In the genomic region with DNA sequence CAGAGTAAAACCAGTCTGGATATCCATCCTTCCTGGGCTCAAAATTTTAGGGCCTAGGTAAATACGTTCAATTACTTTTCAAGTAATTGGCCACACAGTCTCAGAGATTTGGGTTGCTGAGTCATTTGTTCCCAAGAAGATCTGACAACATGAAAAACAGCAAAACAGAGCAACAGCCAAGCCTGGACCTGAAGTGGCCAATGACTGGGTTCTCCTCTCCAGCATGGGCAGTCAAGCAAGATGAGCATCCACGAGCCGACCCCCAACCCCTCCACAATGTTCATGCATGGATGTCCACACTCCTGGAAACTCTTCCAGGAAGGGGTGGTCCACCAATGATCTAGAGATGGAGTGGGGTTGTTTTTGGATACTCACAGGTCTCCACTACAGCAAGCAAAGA, we compare ENCODE assay signal across 10 cellular contexts.
DNase-seq lines count a peak whose midpoint lies in the region; ATAC-seq, FAIRE-seq and TF ChIP-seq lines count a peak whose summit lies in the region.
"Had no signal": no experiment of that assay in that cellular context is flagged by ENCODE, and none has a peak within 500 bp of the region (broad histone marks: within the 10 kb centered on the region; RNA-seq: fewer than 3 reads in every experiment).

No MANE protein-coding gene starts in this region.

- no peak for FAIRE-seq in pancreas (lab: Jason Lieb, UNC)

- POLR2A ChIA-PET in CD4-positive, alpha-beta T cell (lab: Charles Lee): interaction anchor here (1.0 to 3.3 kb wide), 14 partner anchors 8 to 420 kb away, joined by 4 to 158 read pairs (median 14); a partner anchor contains a TSS

- H3K36me3 Mint-ChIP-seq in CD4-positive, alpha-beta T cell (ENCODE audit: low read depth): peaks cover 37% of the 10 kb centered on the region

- peak in 1 of 10 experiments; percentile 30 for DNase-seq in CD4-positive, alpha-beta T cell
- DNase-seq in RWPE2 (ENCODE audit: low spot score): no peak
- peak; percentile 48 for DNase-seq in epithelial cell of esophagus (ENCODE audit: low read depth)
- peak in 1 of 6 donors; percentile 38 for DNase-seq in pancreas
- DNase-seq in KG1 (lab: John Stamatoyannopoulos, UW): no peak
- DNase-seq in iPS-NIHi11 (ENCODE audit: low spot score): no peak
- DNase-seq in foreskin melanocyte: no peak
- DNase-seq: NCI-H446 treated with DMSO at 0.1 percent for 48 hours; stimulated activated naive CD4-positive, alpha-beta T cell treated with Interleukin-2 at 50 U/mL for 16 hours had no signal

- TF ChIP-seq CTCF in CD4-positive, alpha-beta T cell (IDR thresholded peaks at IDR 0.05): no peak
- no peak for TF ChIP-seq CTCF in RWPE2 (IDR thresholded peaks at IDR 0.05; ENCODE audit: poor library complexity, severe bottlenecking)
- TF ChIP-seq CTCF in epithelial cell of esophagus (IDR thresholded peaks at IDR 0.05; ENCODE audit: insufficient read depth, low read depth, low read length, missing control alignments): no peak
- no peak for TF ChIP-seq CTCF in pancreas (IDR thresholded peaks at IDR 0.05)

- no peaks in the 10 kb centered on the region for H3K9me3 ChIP-seq in CD4-positive, alpha-beta T cell (ENCODE audit: control insufficient read depth, low read length)
- no peaks in the 10 kb centered on the region for H3K9me3 ChIP-seq in RWPE2 (ENCODE audit: severe bottlenecking)
- no peaks in the 10 kb centered on the region for H3K9me3 ChIP-seq in pancreas

- H3K27ac Mint-ChIP-seq in CD4-positive, alpha-beta T cell: peak overlapping the region; percentile 98

- H3K27ac ChIP-seq in CD4-positive, alpha-beta T cell (ENCODE audit: low read depth, low read length): peak overlapping the region; percentile 91
- peak overlapping the region; percentile 65 for H3K27ac ChIP-seq in RWPE2 (ENCODE audit: poor library complexity, severe bottlenecking)
- H3K27ac ChIP-seq in pancreas: peak overlapping the region; percentile 98 to 99 (median 98)

- no peak for ATAC-seq in CD4-positive, alpha-beta T cell (ENCODE audit: poor library complexity)
- no peak for ATAC-seq in RWPE2 (ENCODE audit: low read depth)
- ATAC-seq in pancreas: no peak
- no peak for ATAC-seq in GM21825 (IDR thresholded peaks at IDR 0.05; ENCODE audit: unreplicated experiment)

- WGBS in pancreas, 2 donors: 84 to 85% methylated on average over 3 of the region's 3 CpGs

- H3K9me3 Mint-ChIP-seq in CD4-positive, alpha-beta T cell: peaks cover 2% of the 10 kb centered on the region

- CTCF ChIA-PET in CD4-positive, alpha-beta T cell (lab: Charles Lee): interaction anchor here (1.3 to 3.3 kb wide), 8 partner anchors 8 to 139 kb away, joined by 5 to 53 read pairs (median 8); no protein-coding TSS in a partner anchor

- peaks cover 5% of the 10 kb centered on the region for H3K27me3 Mint-ChIP-seq in CD4-positive, alpha-beta T cell

- no peak overlapping the region for H3K4me3 ChIP-seq in RWPE2 (ENCODE audit: severe bottlenecking)
- no peak overlapping the region for H3K4me3 ChIP-seq in epithelial cell of esophagus (ENCODE audit: low read length)
- no peak overlapping the region for H3K4me3 ChIP-seq in pancreas

- H3K36me3 ChIP-seq in RWPE2 (ENCODE audit: low read depth): no peaks in the 10 kb centered on the region
- H3K36me3 ChIP-seq in pancreas: peaks cover 0 to under 1% (median 0%) of the 10 kb centered on the region in 3 donors

- H3K4me1 ChIP-seq in RWPE2 (ENCODE audit: insufficient read depth, poor library complexity, severe bottlenecking) (peaks cover 30% of the 10 kb centered on the region), pancreas (peaks cover 36 to 56% (median 39%) of the 10 kb centered on the region in 3 donors)

- peaks cover 88% of the 10 kb centered on the region for H3K4me1 Mint-ChIP-seq in CD4-positive, alpha-beta T cell (ENCODE audit: low read depth)

- no peaks in the 10 kb centered on the region for H3K27me3 ChIP-seq in CD4-positive, alpha-beta T cell (ENCODE audit: control insufficient read depth, insufficient read depth, low read length)
- no peaks in the 10 kb centered on the region for H3K27me3 ChIP-seq in RWPE2 (ENCODE audit: insufficient read depth, poor library complexity, severe bottlenecking)
- H3K27me3 ChIP-seq in pancreas: no peaks in the 10 kb centered on the region

- intact Hi-C loops in CD4-positive, alpha-beta T cell (cut with DNase I, micrococcal nuclease): no loop called here
- intact Hi-C loops in pancreas (cut with DNase I): loop anchor here in 1 of 3 donors (10.0 kb wide), 1 partner anchor 140 kb away; no protein-coding TSS in a partner anchor

- peak overlapping the region; percentile 94 for H3K4me3 Mint-ChIP-seq in CD4-positive, alpha-beta T cell
